Comparison of ENCODE assay signal across 2 cellular contexts in genomic region chr3:127829537-127829936, GRCh38.
TF ChIP-seq lines count a peak whose summit lies in the region.

No MANE protein-coding gene starts in this region.

TF ChIP-seq in HEK293, 187 proteins besides CTCF, POLR2A, EP300 and RAD21:
- peak; percentile 84 for TF ChIP-seq SETDB1 (IDR thresholded peaks at IDR 0.05; ENCODE audit: insufficient read length, low read length)
- no peak for TF ChIP-seq ZNF660 (tag by site-specific recombination; IDR thresholded peaks at IDR 0.05)

TF ChIP-seq in GM12878, 131 proteins besides CTCF, POLR2A, EP300 and RAD21:
- TF ChIP-seq MTA2 (IDR thresholded peaks at IDR 0.05; ENCODE audit: low read depth) (no peak), CREM (IDR thresholded peaks at IDR 0.05; ENCODE audit: low read depth) (no peak), ATF7 (IDR thresholded peaks at IDR 0.05; ENCODE audit: low read depth) (no peak; the same call in 1 of the 2 replicates), MYC (IDR thresholded peaks at IDR 0.05; ENCODE audit: insufficient read depth, insufficient read length, insufficient replicate concordance, low read length, severe bottlenecking) (no peak), MXI1 (IDR thresholded peaks at IDR 0.05; ENCODE audit: low read depth, low read length) (no peak), CBX5 (IDR thresholded peaks at IDR 0.05; ENCODE audit: low read depth) (peak; percentile 89; the same call in 1 of the 2 replicates), RELB (IDR thresholded peaks at IDR 0.05; ENCODE audit: low read depth) (0 out of 2 replicates have a peak, but pooled peaks have one; percentile 32), JUNB (IDR thresholded peaks at IDR 0.05) (0 out of 2 replicates have a peak, but pooled peaks have one; percentile 33)
TF ChIP-seq in GM12878: peak in this region for 3.
